Comparison of ENCODE assay signal across 10 cellular contexts in genomic region chr19:588758-589692, GRCh38. TPM values are rescaled to one million over a fixed set of nuclear protein-coding genes. Genes with fewer than 3 reads are reported as not detected.
A peak's percentile ranks its signal among the peaks of the same experiment; 100 is the strongest.
DNase-seq lines count a peak whose midpoint lies in the region; ATAC-seq, FAIRE-seq and TF ChIP-seq lines count a peak whose summit lies in the region.
"Had no signal": no experiment of that assay in that cellular context is flagged by ENCODE, and none has a peak within 500 bp of the region (broad histone marks: within the 10 kb centered on the region; RNA-seq: fewer than 3 reads in every experiment).

No MANE protein-coding gene starts in this region.

- H3K9ac ChIP-seq in mammary epithelial cell (ENCODE audit: insufficient read depth, low read length): no peak overlapping the region
- H3K9ac ChIP-seq in trophoblast cell (ENCODE audit: low read length): no peak overlapping the region

- WGBS in mammary epithelial cell (ENCODE audit: low coverage, missing lambda C conversion rate): 5% methylated on average over 13 of the region's 53 CpGs
- no CpG with 5 or more reads among the region's 53 CpGs for WGBS in trophoblast cell (ENCODE audit: extremely low coverage, insufficient coverage, insufficient read length)

- no peak overlapping the region for H4K8ac ChIP-seq in trophoblast cell (ENCODE audit: low read depth, low read length)

- H3K36me3 ChIP-seq in mammary epithelial cell (ENCODE audit: insufficient read depth, low read length) (no peaks in the 10 kb centered on the region), trophoblast cell (ENCODE audit: control insufficient read depth in 1 of 2, insufficient read depth in 2 of 2, low read length in 2 of 2) (no peaks in the 10 kb centered on the region)

- H2AFZ ChIP-seq in mammary epithelial cell (ENCODE audit: low read depth, low read length) (no peak overlapping the region), trophoblast cell (ENCODE audit: insufficient read depth, low read length, poor library complexity) (no peak overlapping the region)

- H3K79me1 ChIP-seq in trophoblast cell (ENCODE audit: low read length): no peaks in the 10 kb centered on the region

- H3K4ac ChIP-seq in trophoblast cell (ENCODE audit: low read depth, low read length): no peak overlapping the region

- H3K27ac ChIP-seq in mammary epithelial cell (ENCODE audit: insufficient read depth, low read depth, low read length): no peak overlapping the region
- no peak overlapping the region for H3K27ac ChIP-seq in trophoblast cell (ENCODE audit: low read depth, low read length)

- H2BK12ac ChIP-seq in trophoblast cell (ENCODE audit: low read length): no peak overlapping the region

- H2BK5ac ChIP-seq in trophoblast cell (ENCODE audit: low read depth, low read length, poor library complexity): no peak overlapping the region

- H3K14ac ChIP-seq in trophoblast cell (ENCODE audit: low read length): no peak overlapping the region

- ATAC-seq in GM18907 (IDR thresholded peaks at IDR 0.05; ENCODE audit: unreplicated experiment): no peak

- H3K4me3 ChIP-seq in mammary epithelial cell (replicated peaks in 1 of 3; ENCODE audit: insufficient read depth in 1 of 3, low read depth in 2 of 3, low read length in 3 of 3) (no peak overlapping the region), trophoblast cell (ENCODE audit: low read depth, low read length) (no peak overlapping the region)

- intact Hi-C loops in mammary epithelial cell (cut with micrococcal nuclease): loop anchor here (2.0 kb wide), 2 partner anchors 44 to 74 kb away; partner anchors contain the start of genes POLRMT and RNF126

- dilution Hi-C loops in mammary epithelial cell (cut with HindIII; ENCODE audit: low sequenced_read_pairs): no loop called here

- H2AK5ac ChIP-seq in trophoblast cell (ENCODE audit: low read length): no peak overlapping the region

- TF ChIP-seq CTCF in mammary epithelial cell (conservative IDR thresholded peaks at IDR 0.05 in 1 of 2, IDR thresholded peaks at IDR 0.05 in 1 of 2; ENCODE audit: extremely low read depth in 1 of 2, insufficient read depth in 1 of 2, low read depth in 1 of 2, low read length in 2 of 2): no peak

- peak; percentile 56 to 62 for DNase-seq in NCI-H524 (lab: John Stamatoyannopoulos, UW)
- no peak for DNase-seq in NCI-H524 treated with DMSO at 0.1 percent for 48 hours (lab: John Stamatoyannopoulos, UW)
- DNase-seq in NCI-H2081 treated with DMSO at 0.1 percent for 48 hours (lab: John Stamatoyannopoulos, UW): peak; percentile 16
- no peak for DNase-seq in mammary epithelial cell
- DNase-seq in trophoblast cell: peak in 1 of 2 donors; percentile 29
- DNase-seq in GM19239 (ENCODE audit: insufficient read length, low spot score): no peak
- DNase-seq in inferior parietal cortex (ENCODE audit: extremely low spot score): no peak

- FAIRE-seq in GM19239 (lab: Jason Lieb, UNC): no peak

- H3K79me2 ChIP-seq in mammary epithelial cell (ENCODE audit: insufficient read depth, low read length) (no peaks in the 10 kb centered on the region), trophoblast cell (ENCODE audit: control insufficient read depth, insufficient read depth, low read length, poor library complexity) (no peaks in the 10 kb centered on the region)

- no peak overlapping the region for H4K12ac ChIP-seq in trophoblast cell (ENCODE audit: low read depth, low read length)

- peaks cover 14% of the 10 kb centered on the region for H3K27me3 ChIP-seq in mammary epithelial cell (ENCODE audit: insufficient read depth, low read length)
- peaks cover 29% of the 10 kb centered on the region for H3K27me3 ChIP-seq in trophoblast cell (ENCODE audit: insufficient read depth, low read length)

- no peak overlapping the region for H4K91ac ChIP-seq in trophoblast cell (ENCODE audit: low read depth, low read length)

- no peak overlapping the region for H3K23ac ChIP-seq in trophoblast cell (ENCODE audit: low read length)

- peaks cover 7% of the 10 kb centered on the region for H4K20me1 ChIP-seq in mammary epithelial cell (ENCODE audit: insufficient read depth, low read length)

- in situ Hi-C loops in mammary epithelial cell (cut with MboI; ENCODE audit: low sequenced_read_pairs in 2 of 2): loop anchor here in 1 of 2 donors (25.0 kb wide), 1 partner anchor 148 kb away; no protein-coding TSS in a partner anchor

- H3K9me3 ChIP-seq in mammary epithelial cell (replicated peaks; ENCODE audit: insufficient read depth, low read length) (no peaks in the 10 kb centered on the region), trophoblast cell (ENCODE audit: insufficient read depth, low read depth, low read length) (peaks cover 9% of the 10 kb centered on the region)

- H3K4me2 ChIP-seq in mammary epithelial cell (ENCODE audit: insufficient read depth, low read depth, low read length): peak overlapping the region; percentile 57
- H3K4me2 ChIP-seq in trophoblast cell (ENCODE audit: low read length): peak overlapping the region; percentile 49

- H3K4me1 ChIP-seq in mammary epithelial cell (ENCODE audit: insufficient read depth, low read length) (peaks cover 17% of the 10 kb centered on the region), trophoblast cell (ENCODE audit: control insufficient read depth in 1 of 2, insufficient read depth in 2 of 2, low read length in 2 of 2) (peaks cover 0 to 2% of the 10 kb centered on the region in 2 experiments)

- CTCF ChIA-PET in mammary epithelial cell (lab: Charles Lee; ENCODE audit: low non-redundant PET): no interaction called here

- no peak overlapping the region for H2BK120ac ChIP-seq in trophoblast cell (ENCODE audit: insufficient read depth, low read length, poor library complexity)

- no TSS peak for BruUV-seq in mammary epithelial cell (replicated peaks; lab: Mats Ljungman, UMichigan)

- no peak overlapping the region for H3K18ac ChIP-seq in trophoblast cell (ENCODE audit: low read length)

RNA-seq across cellular contexts. Expression of gene HCN2, which starts 0.7 kb away (rescaled TPM):
- total RNA-seq in mammary epithelial cell: 1 to 10 TPM in 1 of 2 donors, under 1 TPM in 1; 0.33 to 1.6 TPM
- polyA plus RNA-seq in mammary epithelial cell: 0.35 TPM
- polyA minus RNA-seq in mammary epithelial cell: 1.7 TPM
- polyA plus RNA-seq in trophoblast cell (2013): 0.73 and 0.79 TPM in 2 replicates

RNA-seq across cellular contexts. Expression of gene BSG, which starts 16.6 kb away (rescaled TPM):
- 100 to 1,000 TPM; 493 to 593 TPM for total RNA-seq in mammary epithelial cell
- polyA plus RNA-seq in mammary epithelial cell: 522 TPM
- polyA minus RNA-seq in mammary epithelial cell: 220 TPM
- polyA plus RNA-seq in trophoblast cell (2013): 506 and 509 TPM in 2 replicates

RNA-seq across cellular contexts. Expression of gene POLRMT, which starts 44.3 kb away (rescaled TPM):
- 10 to 100 TPM; 23.5 to 50.9 TPM for total RNA-seq in mammary epithelial cell
- 30.2 TPM for polyA plus RNA-seq in mammary epithelial cell
- polyA minus RNA-seq in mammary epithelial cell: 63.2 TPM
- polyA plus RNA-seq in trophoblast cell (2013): 35.6 and 40.7 TPM in 2 replicates

RNA-seq across cellular contexts. Expression of gene GZMM, which starts 45.2 kb away (rescaled TPM):
- total RNA-seq in mammary epithelial cell: not detected
- polyA plus RNA-seq in mammary epithelial cell: not detected
- polyA minus RNA-seq in mammary epithelial cell: not detected
- polyA plus RNA-seq in trophoblast cell (2013): 0.08 and 0.12 TPM in 2 replicates
- polyA plus RNA-seq: BJ had no signal

RNA-seq across cellular contexts. Expression of gene FGF22, which starts 50.7 kb away (rescaled TPM):
- total RNA-seq in mammary epithelial cell: not detected
- polyA plus RNA-seq in mammary epithelial cell: not detected
- not detected for polyA minus RNA-seq in mammary epithelial cell
- polyA plus RNA-seq in trophoblast cell (2013): 0.47 and 0.48 TPM in 2 replicates
- total RNA-seq: activated naive CD4-positive, alpha-beta T cell treated with anti-CD3 and anti-CD28 coated beads, Interleukin-2, amount 50 U/mL, for 72 hours had no signal

Comparison
In these comparisons a context has a peak if more than half of its experiments do, and no peak if none do; other contexts are left out.
1. DNase-seq: peak in NCI-H524 (2 of 2) and NCI-H2081 treated with DMSO at 0.1 percent for 48 hours (single experiment); none in NCI-H524 treated with DMSO at 0.1 percent for 48 hours (single experiment), mammary epithelial cell (single experiment), GM19239 (single experiment) and inferior parietal cortex (single experiment).